In genomic region chr1:24003331-24003972, GRCh38 we compare ENCODE assay signal across 9 cellular contexts. TPM values are rescaled to one million over a fixed set of nuclear protein-coding genes. Genes with fewer than 3 reads are reported as not detected.
DNase-seq lines count a peak whose midpoint lies in the region; ATAC-seq, FAIRE-seq and TF ChIP-seq lines count a peak whose summit lies in the region.
"Had no signal": no experiment of that assay in that cellular context is flagged by ENCODE, and none has a peak within 500 bp of the region (broad histone marks: within the 10 kb centered on the region; RNA-seq: fewer than 3 reads in every experiment).

No MANE protein-coding gene starts in this region.

- H3K27me3 ChIP-seq in body of pancreas (no peaks in the 10 kb centered on the region), pancreas (no peaks in the 10 kb centered on the region)

- peak; percentile 69 for ATAC-seq in body of pancreas
- ATAC-seq in pancreas = peak; percentile 54 to 83 (median 72)
- ATAC-seq in GM19452 (IDR thresholded peaks at IDR 0.05; ENCODE audit: unreplicated experiment) = no peak

- intact Hi-C loops in body of pancreas (cut with DNase I) = no loop called here
- intact Hi-C loops in pancreas (cut with DNase I) = no loop called here

- FAIRE-seq in pancreas (lab: Jason Lieb, UNC) = no peak
- FAIRE-seq: TTC549 had no signal

- no peak overlapping the region for H3K4me3 ChIP-seq in body of pancreas
- H3K4me3 ChIP-seq in pancreas = no peak overlapping the region

- TF ChIP-seq CTCF in body of pancreas (IDR thresholded peaks at IDR 0.05) (peak in 1 of 7 experiments; percentile 19), pancreas (IDR thresholded peaks at IDR 0.05) (no peak)

- no peak for TF ChIP-seq POLR2A in body of pancreas (IDR thresholded peaks at IDR 0.05)

- DNase-seq in GM04504 (ENCODE audit: low read depth) = peak; percentile 76
- DNase-seq in NCI-H1092 treated with DMSO at 0.1 percent for 48 hours (lab: John Stamatoyannopoulos, UW) = peak; percentile 37
- peak in 3 of 4 donors; percentile 21 to 32 (median 24) for DNase-seq in body of pancreas
- no peak for DNase-seq in pancreas
- DNase-seq in Kasumi-1 (lab: John Stamatoyannopoulos, UW) = no peak
- no peak for DNase-seq in RPMI8226
- no peak for DNase-seq in ACHN

- H3K4me1 ChIP-seq in body of pancreas = peaks cover 12% of the 10 kb centered on the region
- H3K4me1 ChIP-seq in pancreas = peaks cover 0 to 7% (median 0%) of the 10 kb centered on the region in 3 donors

- WGBS in body of pancreas, 2 donors = 25 to 44% methylated on average over 4 of the region's 4 CpGs
- WGBS in pancreas, 2 donors = 32 to 41% methylated on average over 4 of the region's 4 CpGs

- no peaks in the 10 kb centered on the region for H3K36me3 ChIP-seq in body of pancreas (replicated peaks in 1 of 2; ENCODE audit: insufficient read depth in 1 of 2, low read depth in 2 of 2)
- H3K36me3 ChIP-seq in pancreas = no peaks in the 10 kb centered on the region

- H3K27ac ChIP-seq in body of pancreas (peak overlapping the region in 1 of 4 donors; percentile 38), pancreas (no peak overlapping the region)

- H3K9me3 ChIP-seq in body of pancreas (no peaks in the 10 kb centered on the region), pancreas (no peaks in the 10 kb centered on the region)

- in situ Hi-C loops in ACHN (cut with HindIII; ENCODE audit: low pct_ligation_motif_present, low pct_unique_long_range_greater_than_20kb, low sequenced_read_pairs) = no loop called here

RNA-seq across cellular contexts. Expression of gene SRSF10, which starts 23.3 kb away (rescaled TPM):
- total RNA-seq in body of pancreas = 10 to 100 TPM; 61.5 to 89.7 TPM
- 10 to 100 TPM; 25.5 to 54.9 (median 37.1) TPM for total RNA-seq in pancreas
- polyA plus RNA-seq in pancreas = 10 to 100 TPM; 42.8 to 78.8 TPM

RNA-seq across cellular contexts. Expression of gene PNRC2, which starts 43.8 kb away (rescaled TPM):
- total RNA-seq in body of pancreas (10 to 100 TPM; 54.4 to 64.6 TPM), pancreas (10 to 100 TPM; 24.3 to 57.4 (median 38.3) TPM)
- 10 to 100 TPM; 30.2 to 49.0 TPM for polyA plus RNA-seq in pancreas

Comparison
In these comparisons a context has a peak if more than half of its experiments do, and no peak if none do; other contexts are left out.
1. DNase-seq: peak in GM04504 (single experiment), NCI-H1092 treated with DMSO at 0.1 percent for 48 hours (single experiment) and body of pancreas (3 of 4); none in pancreas (0 of 6), Kasumi-1 (0 of 2), RPMI8226 (single experiment) and ACHN (single experiment).